ENCODE assay signal across 12 cellular contexts in genomic region chr3:129663045-129663446, GRCh38. TPM values are rescaled to one million over a fixed set of nuclear protein-coding genes. Genes with fewer than 3 reads are reported as not detected.
DNase-seq lines count a peak whose midpoint lies in the region; ATAC-seq and TF ChIP-seq lines count a peak whose summit lies in the region.
"Had no signal": no experiment of that assay in that cellular context is flagged by ENCODE, and none has a peak within 500 bp of the region (broad histone marks: within the 10 kb centered on the region; RNA-seq: fewer than 3 reads in every experiment).

No MANE protein-coding gene starts in this region.

- DNase-seq in left ventricle myocardium superior (no peak), Right ventricle myocardium superior (no peak), T47D (ENCODE audit: low read depth in 1 of 2, low spot score in 1 of 2) (peak; percentile 9 to 99), lower lobe of right lung (no peak), NCI-H69 (lab: John Stamatoyannopoulos, UW) (no peak), HUDEP-2 (lab: John Stamatoyannopoulos, UW; ENCODE audit: unreplicated experiment in 76 of 76) (no peak)
- no peak for DNase-seq in stimulated activated naive B cell treated with anti-CD40 and anti-IgM and Interleukin-4, amounts not matched to agents 10 μg/mL and 1 μg/mL and 100 μg/mL, for 72 hours
- DNase-seq: amniotic stem cell, NCI-H1436 treated with DMSO at 0.1 percent for 48 hours, retina, T-helper 9 cell had no signal

- H3K27me3 ChIP-seq in lower lobe of right lung (ENCODE audit: low read depth) = no peaks in the 10 kb centered on the region

- no peaks in the 10 kb centered on the region for H3K9me3 Mint-ChIP-seq in stimulated activated naive B cell treated with anti-CD40 and anti-IgM and Interleukin-4, amounts not matched to agents 10 μg/mL and 1 μg/mL and 100 μg/mL, for 72 hours

- no peak overlapping the region for H3K4me3 ChIP-seq in lower lobe of right lung

- H3K4me1 Mint-ChIP-seq in stimulated activated naive B cell treated with anti-CD40 and anti-IgM and Interleukin-4, amounts not matched to agents 10 μg/mL and 1 μg/mL and 100 μg/mL, for 72 hours = peaks cover 11 to 12% of the 10 kb centered on the region in 2 donors

- no peaks in the 10 kb centered on the region for H3K27me3 Mint-ChIP-seq in stimulated activated naive B cell treated with anti-CD40 and anti-IgM and Interleukin-4, amounts not matched to agents 10 μg/mL and 1 μg/mL and 100 μg/mL, for 72 hours

- no peaks in the 10 kb centered on the region for H3K36me3 ChIP-seq in lower lobe of right lung

- no peak overlapping the region for H3K4me3 Mint-ChIP-seq in stimulated activated naive B cell treated with anti-CD40 and anti-IgM and Interleukin-4, amounts not matched to agents 10 μg/mL and 1 μg/mL and 100 μg/mL, for 72 hours

- H3K27ac Mint-ChIP-seq in stimulated activated naive B cell treated with anti-CD40 and anti-IgM and Interleukin-4, amounts not matched to agents 10 μg/mL and 1 μg/mL and 100 μg/mL, for 72 hours = no peak overlapping the region

- H3K4me1 ChIP-seq in lower lobe of right lung = peaks cover 6% of the 10 kb centered on the region

- TF ChIP-seq CTCF in lower lobe of right lung (IDR thresholded peaks at IDR 0.05) = no peak

- H3K9me3 ChIP-seq in lower lobe of right lung = no peaks in the 10 kb centered on the region

- no peak overlapping the region for H3K27ac ChIP-seq in lower lobe of right lung

- ATAC-seq in left ventricle myocardium superior (peak; percentile 25), Right ventricle myocardium superior (ENCODE audit: poor library complexity) (no peak), lower lobe of right lung (peak; percentile 49 to 72), GM19463 (IDR thresholded peaks at IDR 0.05; ENCODE audit: unreplicated experiment) (no peak)
- no peak for ATAC-seq in stimulated activated naive B cell treated with anti-CD40 and anti-IgM and Interleukin-4, amounts not matched to agents 10 μg/mL and 1 μg/mL and 100 μg/mL, for 72 hours (replicated peaks)

- in situ Hi-C loops in T47D (cut with HindIII; ENCODE audit: low pct_unique_long_range_greater_than_20kb, low sequenced_read_pairs) = no loop called here

- H3K36me3 Mint-ChIP-seq in stimulated activated naive B cell treated with anti-CD40 and anti-IgM and Interleukin-4, amounts not matched to agents 10 μg/mL and 1 μg/mL and 100 μg/mL, for 72 hours = peaks cover 4 to 17% of the 10 kb centered on the region in 2 donors

- intact Hi-C loops in left ventricle myocardium superior (cut with micrococcal nuclease) (no loop called here), Right ventricle myocardium superior (cut with DNase I) (no loop called here), lower lobe of right lung (cut with DNase I) (no loop called here)

RNA-seq across cellular contexts. Expression of gene PLXND1, which starts 56.6 kb away (rescaled TPM):
- total RNA-seq in left ventricle myocardium superior = 56.6 TPM
- 53.1 TPM for total RNA-seq in Right ventricle myocardium superior
- total RNA-seq in lower lobe of right lung = 233 TPM

Comparison
In these comparisons a context has a peak if more than half of its experiments do, and no peak if none do; other contexts are left out.
1. ATAC-seq: peak in left ventricle myocardium superior (single experiment) and lower lobe of right lung (2 of 2); none in Right ventricle myocardium superior (single experiment), GM19463 (single experiment) and stimulated activated naive B cell treated with anti-CD40 and anti-IgM and Interleukin-4, amounts not matched to agents 10 μg/mL and 1 μg/mL and 100 μg/mL, for 72 hours (0 of 2).
2. DNase-seq: peak in T47D (2 of 2); none in left ventricle myocardium superior (single experiment), Right ventricle myocardium superior (single experiment), lower lobe of right lung (single experiment), NCI-H69 (single experiment), stimulated activated naive B cell treated with anti-CD40 and anti-IgM and Interleukin-4, amounts not matched to agents 10 μg/mL and 1 μg/mL and 100 μg/mL, for 72 hours (single experiment) and HUDEP-2 (0 of 76).